2 cellular contexts compared by ENCODE assay signal in genomic region chr16:3188925-3189825, GRCh38.
TF ChIP-seq lines count a peak whose summit lies in the region.

No MANE protein-coding gene starts in this region.

TF ChIP-seq in GM12878, 131 proteins besides CTCF, POLR2A, EP300 and RAD21 (continued from another document and continues in another):
- TF ChIP-seq NFYA (IDR thresholded peaks at IDR 0.05; ENCODE audit: borderline replicate concordance, low read depth, low read length) (no peak), MLLT1 (IDR thresholded peaks at IDR 0.05) (no peak), RUNX3 (IDR thresholded peaks at IDR 0.05; ENCODE audit: low read length) (no peak), ZNF592 (IDR thresholded peaks at IDR 0.05) (no peak), PAX5 (IDR thresholded peaks at IDR 0.05; ENCODE audit: borderline replicate concordance, low read depth, low read length) (no peak), TCF12 (IDR thresholded peaks at IDR 0.05; ENCODE audit: low read depth, low read length) (no peak), ZBTB4 (CRISPR knock-in tag; IDR thresholded peaks at IDR 0.05) (no peak), ZNF687 (IDR thresholded peaks at IDR 0.05) (no peak)

TF ChIP-seq in HepG2, 621 proteins besides CTCF, POLR2A, EP300 and RAD21 (continued from another document and continues in another):
- TF ChIP-seq HNF1A (IDR thresholded peaks at IDR 0.05; ENCODE audit: low read depth) (0 out of 2 replicates have a peak, but pooled peaks have one; percentile 27), HNF1A (CRISPR knock-in tag; IDR thresholded peaks at IDR 0.05; ENCODE audit: borderline replicate concordance) (no peak), THYN1 (CRISPR knock-in tag; IDR thresholded peaks at IDR 0.05; ENCODE audit: borderline replicate concordance, low read depth) (no peak), ZNF460 (CRISPR knock-in tag; IDR thresholded peaks at IDR 0.05; ENCODE audit: borderline replicate concordance) (no peak), ZNF646 (CRISPR knock-in tag; IDR thresholded peaks at IDR 0.05) (no peak), ZNF629 (CRISPR knock-in tag; conservative IDR thresholded peaks at IDR 0.05) (peak; percentile 49; the same call in 1 of the 2 replicates), ELF4 (CRISPR knock-in tag; IDR thresholded peaks at IDR 0.05; ENCODE audit: borderline replicate concordance) (no peak), ZBTB34 (CRISPR knock-in tag; IDR thresholded peaks at IDR 0.05) (no peak), FOXA3 (CRISPR knock-in tag; IDR thresholded peaks at IDR 0.05) (0 out of 2 replicates have a peak, but pooled peaks have one; percentile 7), HIVEP1 (CRISPR knock-in tag; IDR thresholded peaks at IDR 0.05) (peak; percentile 55; the same call in 1 of the 2 replicates), GATAD2A (CRISPR knock-in tag; IDR thresholded peaks at IDR 0.05) (peak; percentile 46; the same call in 1 of the 2 replicates), HOXA5 (CRISPR knock-in tag; IDR thresholded peaks at IDR 0.05) (0 out of 2 replicates have a peak, but pooled peaks have one; percentile 21), PRDM10 (CRISPR knock-in tag; IDR thresholded peaks at IDR 0.05; ENCODE audit: low read depth) (0 out of 2 replicates have a peak, but pooled peaks have one; percentile 25), ZNF687 (CRISPR knock-in tag; IDR thresholded peaks at IDR 0.05) (peak; percentile 92), MNT (IDR thresholded peaks at IDR 0.05) (no peak), RFXAP (CRISPR knock-in tag; IDR thresholded peaks at IDR 0.05; ENCODE audit: borderline replicate concordance) (0 out of 2 replicates have a peak, but pooled peaks have one; percentile 58), REPIN1 (CRISPR knock-in tag; IDR thresholded peaks at IDR 0.05; ENCODE audit: borderline replicate concordance, low read depth) (no peak)
